Comparison of ENCODE assay signal across 24 cellular contexts in genomic region chr2:235508371-235509160, GRCh38. TPM values are rescaled to one million over a fixed set of nuclear protein-coding genes. Genes with fewer than 3 reads are reported as not detected.
A peak's percentile ranks its signal among the peaks of the same experiment; 100 is the strongest.
DNase-seq lines count a peak whose midpoint lies in the region; ATAC-seq and TF ChIP-seq lines count a peak whose summit lies in the region.
"Had no signal": no experiment of that assay in that cellular context is flagged by ENCODE, and none has a peak within 500 bp of the region (broad histone marks: within the 10 kb centered on the region; RNA-seq: fewer than 3 reads in every experiment).

No MANE protein-coding gene starts in this region.

- peaks cover 3% of the 10 kb centered on the region for H3K79me1 ChIP-seq in trophoblast cell (ENCODE audit: low read length)

- no peak overlapping the region for H4K91ac ChIP-seq in trophoblast cell (ENCODE audit: low read depth, low read length)

- H3K36me3 ChIP-seq in endodermal cell (ENCODE audit: control insufficient read depth, insufficient read depth, low read length) (no peaks in the 10 kb centered on the region), trophoblast cell (ENCODE audit: control insufficient read depth in 1 of 2, insufficient read depth in 2 of 2, low read length in 2 of 2) (no peaks in the 10 kb centered on the region)
- H3K36me3 ChIP-seq: MG63, SJCRH30 had no signal

- no peak overlapping the region for H2AK5ac ChIP-seq in trophoblast cell (ENCODE audit: low read length)

- no peak overlapping the region for H2AFZ ChIP-seq in trophoblast cell (ENCODE audit: insufficient read depth, low read length, poor library complexity)
- H2AFZ ChIP-seq: GM23248 had no signal

- no peak overlapping the region for H3K4me2 ChIP-seq in trophoblast cell (ENCODE audit: low read length)

- no peaks in the 10 kb centered on the region for H3K27me3 Mint-ChIP-seq in endodermal cell (ENCODE audit: insufficient read depth)

- H3K27ac Mint-ChIP-seq in endodermal cell, result no peak overlapping the region
- H3K27ac Mint-ChIP-seq: H9, T-cell had no signal

- H3K27ac ChIP-seq in endodermal cell (ENCODE audit: low read depth, low read length) (no peak overlapping the region), trophoblast cell (ENCODE audit: low read depth, low read length) (no peak overlapping the region)
- H3K27ac ChIP-seq: GM23248 had no signal

- no peak overlapping the region for H4K8ac ChIP-seq in trophoblast cell (ENCODE audit: low read depth, low read length)

- no peak for TF ChIP-seq CTCF in endodermal cell (conservative IDR thresholded peaks at IDR 0.05)

- no peak overlapping the region for H3K4ac ChIP-seq in trophoblast cell (ENCODE audit: low read depth, low read length)

- H3K36me3 Mint-ChIP-seq in endodermal cell (ENCODE audit: low read depth), result peaks cover 8% of the 10 kb centered on the region
- H3K36me3 Mint-ChIP-seq: T-cell had no signal

- H4K12ac ChIP-seq in trophoblast cell (ENCODE audit: low read depth, low read length), result no peak overlapping the region

- WGBS in endodermal cell (ENCODE audit: insufficient coverage in 1 of 2, insufficient read length in 1 of 2), 2 experiments, result 93 to 95% methylated on average over 23 to 26 of the region's 26 CpGs
- no CpG with 5 or more reads among the region's 26 CpGs for WGBS in trophoblast cell (ENCODE audit: extremely low coverage, insufficient coverage, insufficient read length)

- peaks cover 24% of the 10 kb centered on the region for H3K4me1 Mint-ChIP-seq in endodermal cell

- H3K79me2 ChIP-seq in trophoblast cell (ENCODE audit: control insufficient read depth, insufficient read depth, low read length, poor library complexity), result peaks cover 4% of the 10 kb centered on the region

- no peak overlapping the region for H2BK120ac ChIP-seq in trophoblast cell (ENCODE audit: insufficient read depth, low read length, poor library complexity)

- no peak overlapping the region for H3K4me3 ChIP-seq in endodermal cell (ENCODE audit: low read length)
- H3K4me3 ChIP-seq in trophoblast cell (ENCODE audit: low read depth, low read length), result peak overlapping the region; percentile 37
- H3K4me3 ChIP-seq: GM23248, MG63, SJCRH30 had no signal

- peak; percentile 35 for DNase-seq in NCI-H2107 (lab: John Stamatoyannopoulos, UW)
- DNase-seq in NCI-H2107 treated with DMSO at 0.1 percent for 48 hours (lab: John Stamatoyannopoulos, UW; ENCODE audit: unreplicated experiment), result no peak
- DNase-seq in DMS153 treated with DMSO at 0.1 percent for 48 hours (lab: John Stamatoyannopoulos, UW; ENCODE audit: unreplicated experiment), result peak; percentile 52
- DNase-seq in endodermal cell, result peak; percentile 30
- no peak for DNase-seq in trophoblast cell
- DNase-seq in mesenteric fat pad (ENCODE audit: low spot score), result no peak
- DNase-seq in NK-92 (lab: John Stamatoyannopoulos, UW; ENCODE audit: unreplicated experiment), result no peak
- DNase-seq: 8988T; C1 segment of cervical spinal cord; Calu3; CD8-positive, alpha-beta memory T cell; DMS79; GM23248; H9; MG63; NCI-H1417; NCI-H1694 treated with DMSO at 0.1 percent for 48 hours; NCI-H2081 treated with DMSO at 0.1 percent for 48 hours; NCI-H446 treated with DMSO at 0.1 percent for 48 hours; NCI-H82; SJCRH30; T-cell had no signal

- H3K14ac ChIP-seq in trophoblast cell (ENCODE audit: low read length), result no peak overlapping the region

- H2BK12ac ChIP-seq in trophoblast cell (ENCODE audit: low read length), result no peak overlapping the region

- no peak overlapping the region for H3K18ac ChIP-seq in trophoblast cell (ENCODE audit: low read length)

- H3K9me3 Mint-ChIP-seq in endodermal cell, result no peaks in the 10 kb centered on the region
- H3K9me3 Mint-ChIP-seq: H9 had no signal

- H3K4me3 Mint-ChIP-seq in endodermal cell, result no peak overlapping the region
- H3K4me3 Mint-ChIP-seq: CD8-positive, alpha-beta memory T cell; H9; T-cell had no signal

- H2BK5ac ChIP-seq in trophoblast cell (ENCODE audit: low read depth, low read length, poor library complexity), result no peak overlapping the region

- H3K9ac ChIP-seq in endodermal cell (ENCODE audit: extremely low read depth, low read length, poor library complexity, severe bottlenecking), result no peak overlapping the region
- H3K9ac ChIP-seq in trophoblast cell (ENCODE audit: low read length), result no peak overlapping the region
- H3K9ac ChIP-seq: GM23248 had no signal

- peaks cover 8% of the 10 kb centered on the region for H3K4me1 ChIP-seq in endodermal cell (ENCODE audit: control insufficient read depth, insufficient read depth, low read length)
- H3K4me1 ChIP-seq in trophoblast cell (ENCODE audit: control insufficient read depth in 1 of 2, insufficient read depth in 2 of 2, low read length in 2 of 2), result peaks cover 8 to 17% of the 10 kb centered on the region in 2 experiments

- H3K27me3 ChIP-seq in endodermal cell (ENCODE audit: control insufficient read depth, insufficient read depth, low read length, poor library complexity, severe bottlenecking) (no peaks in the 10 kb centered on the region), trophoblast cell (ENCODE audit: insufficient read depth, low read length) (no peaks in the 10 kb centered on the region)
- H3K27me3 ChIP-seq: MG63, SJCRH30 had no signal

- no peak overlapping the region for H3K23ac ChIP-seq in trophoblast cell (ENCODE audit: low read length)

- ATAC-seq in GM18502 (IDR thresholded peaks at IDR 0.05; ENCODE audit: poor library complexity, unreplicated experiment), result no peak
- ATAC-seq: T-cell had no signal

- H3K9me3 ChIP-seq in endodermal cell (ENCODE audit: control insufficient read depth, low read length) (no peaks in the 10 kb centered on the region), trophoblast cell (ENCODE audit: insufficient read depth, low read depth, low read length) (no peaks in the 10 kb centered on the region)
- H3K9me3 ChIP-seq: MG63, SJCRH30 had no signal

RNA-seq across cellular contexts. Expression of gene AGAP1, which starts 14.7 kb away (rescaled TPM):
- 10 to 100 TPM; 32.8 to 34.7 TPM for total RNA-seq in endodermal cell
- polyA plus RNA-seq in endodermal cell (2013, experiment 1 of 2), result 25.9 TPM
- polyA plus RNA-seq in endodermal cell (2013, experiment 2 of 2), result 25.0 TPM
- polyA plus RNA-seq in trophoblast cell (2013), result 17.8 and 18.9 TPM in 2 replicates
- total RNA-seq in mesenteric fat pad, result 26.5 TPM
- total RNA-seq: OCI-LY7 had no signal

Comparison
In these comparisons a context has a peak if more than half of its experiments do, and no peak if none do; other contexts are left out.
1. DNase-seq: peak in NCI-H2107 (single experiment), DMS153 treated with DMSO at 0.1 percent for 48 hours (single experiment) and endodermal cell (single experiment); none in NCI-H2107 treated with DMSO at 0.1 percent for 48 hours (single experiment), trophoblast cell (0 of 2), mesenteric fat pad (single experiment) and NK-92 (single experiment).